ENCODE assay signal across 1 cellular context in the genomic region with DNA sequence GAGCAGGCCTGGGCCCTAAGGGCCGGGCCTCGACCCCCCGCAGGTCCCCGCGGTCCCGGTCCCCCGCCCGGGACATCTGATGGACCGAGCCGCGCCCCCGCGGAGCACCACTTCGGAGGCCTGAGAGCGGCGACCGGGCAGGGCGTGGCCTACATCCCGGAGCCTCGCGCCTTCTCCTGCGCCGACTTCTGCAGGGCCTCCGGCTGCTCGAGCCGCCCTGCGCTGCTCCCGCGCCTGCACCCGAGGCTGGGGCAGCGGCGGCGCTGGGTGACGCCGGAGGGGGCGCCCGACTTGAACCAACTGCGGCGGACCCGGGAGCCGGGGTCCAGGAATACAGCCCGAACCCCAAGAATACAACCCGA.
TF ChIP-seq lines count a peak whose summit lies in the region.

No MANE protein-coding gene starts in this region.

TF ChIP-seq in H1, 55 proteins besides CTCF, POLR2A, EP300 and RAD21 (continued from another document):
- TF ChIP-seq TAF7 (optimal IDR thresholded peaks at IDR 0.05; ENCODE audit: borderline replicate concordance, low read depth, low read length), result no peak
- no peak for TF ChIP-seq SP4 (IDR thresholded peaks at IDR 0.05; ENCODE audit: low read length)
